1 cellular context compared by ENCODE assay signal in the genomic region with DNA sequence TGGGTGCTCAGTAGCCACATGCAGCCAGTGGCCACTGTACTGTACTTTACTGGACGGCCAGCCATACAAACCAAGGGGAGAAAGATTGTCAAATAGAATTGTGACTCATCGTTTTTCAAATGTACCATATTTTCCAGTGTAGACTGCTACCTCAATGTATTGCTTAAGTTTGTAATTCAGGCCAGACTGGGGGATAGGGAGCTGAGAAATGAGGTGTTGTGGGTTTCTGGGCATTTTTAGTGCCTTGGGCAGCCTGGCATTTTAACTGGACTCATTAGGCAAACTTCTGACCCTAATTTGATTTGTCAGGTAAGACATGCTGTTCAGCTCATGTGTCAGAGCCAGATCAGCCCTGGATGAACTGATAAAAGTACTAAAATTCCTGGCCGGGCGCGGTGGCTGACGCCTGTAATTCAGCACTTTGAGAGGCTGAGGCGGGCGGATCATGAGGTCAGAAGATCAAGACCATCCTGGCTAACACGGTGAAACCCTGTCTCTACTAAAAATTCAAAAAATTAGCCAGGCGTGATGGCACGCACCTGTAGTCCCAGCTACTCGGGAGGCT.
TF ChIP-seq lines count a peak whose summit lies in the region.

No MANE protein-coding gene starts in this region.

TF ChIP-seq in K562, 482 proteins besides CTCF, POLR2A, EP300 and RAD21 (continued from another document):
- TF ChIP-seq, protein P1, sequence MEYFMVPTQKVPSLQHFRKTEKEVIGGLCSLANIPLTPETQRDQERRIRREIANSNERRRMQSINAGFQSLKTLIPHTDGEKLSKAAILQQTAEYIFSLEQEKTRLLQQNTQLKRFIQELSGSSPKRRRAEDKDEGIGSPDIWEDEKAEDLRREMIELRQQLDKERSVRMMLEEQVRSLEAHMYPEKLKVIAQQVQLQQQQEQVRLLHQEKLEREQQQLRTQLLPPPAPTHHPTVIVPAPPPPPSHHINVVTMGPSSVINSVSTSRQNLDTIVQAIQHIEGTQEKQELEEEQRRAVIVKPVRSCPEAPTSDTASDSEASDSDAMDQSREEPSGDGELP (CRISPR knock-in tag; IDR thresholded peaks at IDR 0.05; ENCODE audit: borderline replicate concordance), result peak; percentile 27; the same call in 1 of the 2 replicates
- TF ChIP-seq SMAD4 (CRISPR knock-in tag; conservative IDR thresholded peaks at IDR 0.05), result 0 out of 2 replicates have a peak, but pooled peaks have one; percentile 17
- peak; percentile 76; the same call in 1 of the 2 replicates for TF ChIP-seq MTA3 (IDR thresholded peaks at IDR 0.05; ENCODE audit: borderline replicate concordance)
- no peak for TF ChIP-seq PCBP2 (IDR thresholded peaks at IDR 0.05; ENCODE audit: low read depth, low read length, poor library complexity, severe bottlenecking)
- TF ChIP-seq NCOA6 (IDR thresholded peaks at IDR 0.05), result no peak
- TF ChIP-seq ZNF785 (CRISPR knock-in tag; IDR thresholded peaks at IDR 0.05), result no peak
- 0 out of 4 replicates have a peak, but pooled peaks have one; percentile 16 to 20 for TF ChIP-seq FOXK2 (conservative IDR thresholded peaks at IDR 0.05 in 1 of 2, IDR thresholded peaks at IDR 0.05 in 1 of 2; ENCODE audit: low read depth in 2 of 2)
- TF ChIP-seq, protein P2, sequence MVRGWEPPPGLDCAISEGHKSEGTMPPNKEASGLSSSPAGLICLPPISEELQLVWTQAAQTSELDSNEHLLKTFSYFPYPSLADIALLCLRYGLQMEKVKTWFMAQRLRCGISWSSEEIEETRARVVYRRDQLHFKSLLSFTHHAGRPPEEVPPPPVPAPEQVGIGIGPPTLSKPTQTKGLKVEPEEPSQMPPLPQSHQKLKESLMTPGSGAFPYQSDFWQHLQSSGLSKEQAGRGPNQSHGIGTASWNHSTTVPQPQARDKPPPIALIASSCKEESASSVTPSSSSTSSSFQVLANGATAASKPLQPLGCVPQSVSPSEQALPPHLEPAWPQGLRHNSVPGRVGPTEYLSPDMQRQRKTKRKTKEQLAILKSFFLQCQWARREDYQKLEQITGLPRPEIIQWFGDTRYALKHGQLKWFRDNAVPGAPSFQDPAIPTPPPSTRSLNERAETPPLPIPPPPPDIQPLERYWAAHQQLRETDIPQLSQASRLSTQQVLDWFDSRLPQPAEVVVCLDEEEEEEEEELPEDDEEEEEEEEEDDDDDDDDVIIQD (CRISPR knock-in tag; IDR thresholded peaks at IDR 0.05), result no peak
- TF ChIP-seq NRF1 (conservative IDR thresholded peaks at IDR 0.05 in 1 of 2, IDR thresholded peaks at IDR 0.05 in 1 of 2), result peak in 1 of 2 experiments; percentile 17; a peak in 1 of 4 replicates
- TF ChIP-seq MCM2 (IDR thresholded peaks at IDR 0.05; ENCODE audit: low read depth), result no peak
- no peak for TF ChIP-seq BDP1 (IDR thresholded peaks at IDR 0.05; ENCODE audit: insufficient read depth, insufficient read length)
- peak; percentile 86 for TF ChIP-seq SMARCA4 (IDR thresholded peaks at IDR 0.05)
- no peak for TF ChIP-seq ZNF263 (CRISPR knock-in tag; IDR thresholded peaks at IDR 0.05; ENCODE audit: borderline replicate concordance)
- TF ChIP-seq HDAC2 (IDR thresholded peaks at IDR 0.05), result peak; percentile 84
- TF ChIP-seq, protein P3, sequence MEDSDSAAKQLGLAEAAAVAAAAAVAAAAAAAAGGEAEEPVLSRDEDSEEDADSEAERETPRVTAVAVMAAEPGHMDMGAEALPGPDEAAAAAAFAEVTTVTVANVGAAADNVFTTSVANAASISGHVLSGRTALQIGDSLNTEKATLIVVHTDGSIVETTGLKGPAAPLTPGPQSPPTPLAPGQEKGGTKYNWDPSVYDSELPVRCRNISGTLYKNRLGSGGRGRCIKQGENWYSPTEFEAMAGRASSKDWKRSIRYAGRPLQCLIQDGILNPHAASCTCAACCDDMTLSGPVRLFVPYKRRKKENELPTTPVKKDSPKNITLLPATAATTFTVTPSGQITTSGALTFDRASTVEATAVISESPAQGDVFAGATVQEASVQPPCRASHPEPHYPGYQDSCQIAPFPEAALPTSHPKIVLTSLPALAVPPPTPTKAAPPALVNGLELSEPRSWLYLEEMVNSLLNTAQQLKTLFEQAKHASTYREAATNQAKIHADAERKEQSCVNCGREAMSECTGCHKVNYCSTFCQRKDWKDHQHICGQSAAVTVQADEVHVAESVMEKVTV (CRISPR knock-in tag; IDR thresholded peaks at IDR 0.05), result no peak
- TF ChIP-seq MAFK (IDR thresholded peaks at IDR 0.05; ENCODE audit: low read length), result peak; percentile 71
- no peak for TF ChIP-seq CREB1 (IDR thresholded peaks at IDR 0.05)
- peak; percentile 45; the same call in 1 of the 2 replicates for TF ChIP-seq CREB1 (CRISPR knock-in tag; IDR thresholded peaks at IDR 0.05)
- TF ChIP-seq, protein P4, sequence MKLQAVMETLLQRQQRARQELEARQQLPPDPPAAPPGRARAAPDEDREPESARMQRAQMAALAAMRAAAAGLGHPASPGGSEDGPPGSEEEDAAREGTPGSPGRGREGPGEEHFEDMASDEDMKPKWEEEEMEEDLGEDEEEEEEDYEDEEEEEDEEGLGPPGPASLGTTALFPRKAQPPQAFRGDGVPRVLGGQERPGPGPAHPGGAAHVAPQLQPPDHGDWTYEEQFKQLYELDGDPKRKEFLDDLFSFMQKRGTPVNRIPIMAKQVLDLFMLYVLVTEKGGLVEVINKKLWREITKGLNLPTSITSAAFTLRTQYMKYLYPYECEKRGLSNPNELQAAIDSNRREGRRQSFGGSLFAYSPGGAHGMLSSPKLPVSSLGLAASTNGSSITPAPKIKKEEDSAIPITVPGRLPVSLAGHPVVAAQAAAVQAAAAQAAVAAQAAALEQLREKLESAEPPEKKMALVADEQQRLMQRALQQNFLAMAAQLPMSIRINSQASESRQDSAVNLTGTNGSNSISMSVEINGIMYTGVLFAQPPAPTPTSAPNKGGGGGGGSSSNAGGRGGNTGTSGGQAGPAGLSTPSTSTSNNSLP (IDR thresholded peaks at IDR 0.05; ENCODE audit: borderline replicate concordance, low read depth, low read length), result no peak
- TF ChIP-seq, protein P5, sequence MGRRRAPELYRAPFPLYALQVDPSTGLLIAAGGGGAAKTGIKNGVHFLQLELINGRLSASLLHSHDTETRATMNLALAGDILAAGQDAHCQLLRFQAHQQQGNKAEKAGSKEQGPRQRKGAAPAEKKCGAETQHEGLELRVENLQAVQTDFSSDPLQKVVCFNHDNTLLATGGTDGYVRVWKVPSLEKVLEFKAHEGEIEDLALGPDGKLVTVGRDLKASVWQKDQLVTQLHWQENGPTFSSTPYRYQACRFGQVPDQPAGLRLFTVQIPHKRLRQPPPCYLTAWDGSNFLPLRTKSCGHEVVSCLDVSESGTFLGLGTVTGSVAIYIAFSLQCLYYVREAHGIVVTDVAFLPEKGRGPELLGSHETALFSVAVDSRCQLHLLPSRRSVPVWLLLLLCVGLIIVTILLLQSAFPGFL (CRISPR knock-in tag; IDR thresholded peaks at IDR 0.05), result peak; percentile 86; the same call in 1 of the 2 replicates
